12 cellular contexts compared by ENCODE assay signal in the genomic region with DNA sequence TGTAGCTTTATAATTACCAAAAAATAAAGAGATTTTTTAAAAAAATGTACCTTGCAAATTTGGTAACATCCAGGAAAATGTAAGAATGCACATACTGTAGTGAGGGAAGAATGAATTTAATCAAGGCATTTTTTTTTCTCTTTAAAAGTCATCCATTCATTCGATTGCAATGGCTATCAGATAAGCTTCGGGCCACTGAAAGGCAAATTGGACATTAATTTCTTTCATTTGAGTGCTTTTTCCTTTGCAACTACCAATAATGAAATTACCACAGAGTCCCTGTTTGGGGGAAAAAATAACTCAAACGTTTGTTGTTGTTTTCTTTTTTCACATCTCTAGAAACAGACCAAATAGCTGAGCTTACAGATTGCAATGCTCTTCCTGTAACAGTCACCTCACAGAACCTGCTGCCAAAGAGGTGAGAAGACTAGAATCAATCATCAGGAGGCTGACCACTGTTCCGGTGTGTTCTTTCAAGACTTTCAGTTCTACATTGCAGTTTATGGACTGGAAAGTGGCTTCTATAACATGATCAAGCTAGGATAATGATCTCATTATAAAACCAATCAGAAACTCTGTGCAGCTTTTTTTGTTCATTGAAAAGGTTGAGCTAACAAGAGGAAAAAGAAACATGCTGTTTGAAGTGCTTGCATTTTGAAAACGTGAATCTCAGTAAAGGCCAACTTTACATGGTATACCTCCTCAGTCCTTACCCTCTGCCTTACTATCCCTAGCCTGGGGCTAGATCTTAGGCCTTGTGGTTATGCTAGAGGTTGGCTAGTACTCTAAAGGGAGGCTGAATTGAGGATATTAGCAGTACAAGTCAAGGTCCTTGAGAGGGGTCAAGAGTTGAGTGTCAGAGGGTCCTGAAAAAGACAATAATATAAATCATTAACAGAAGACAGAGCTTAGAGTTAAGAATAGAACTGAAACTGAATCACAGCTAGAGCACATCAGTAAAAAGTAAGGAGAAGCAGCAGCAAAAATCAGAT.
A peak's percentile ranks its signal among the peaks of the same experiment; 100 is the strongest.
DNase-seq lines count a peak whose midpoint lies in the region; ATAC-seq and TF ChIP-seq lines count a peak whose summit lies in the region.
"Had no signal": no experiment of that assay in that cellular context is flagged by ENCODE, and none has a peak within 500 bp of the region (broad histone marks: within the 10 kb centered on the region; RNA-seq: fewer than 3 reads in every experiment).

No MANE protein-coding gene starts in this region.

- H3K36me3 ChIP-seq in SK-N-SH (replicated peaks in 1 of 2; ENCODE audit: control insufficient read depth in 1 of 2, insufficient read depth in 2 of 2, low read length in 1 of 2): no peaks in the 10 kb centered on the region
- no peaks in the 10 kb centered on the region for H3K36me3 ChIP-seq in PC-3 (ENCODE audit: low read depth, low read length)
- H3K36me3 ChIP-seq: BLaER1 had no signal

- no peaks in the 10 kb centered on the region for H3K9me3 ChIP-seq in SK-N-SH
- no peaks in the 10 kb centered on the region for H3K9me3 ChIP-seq in PC-3 (ENCODE audit: low read length)
- H3K9me3 ChIP-seq: BLaER1 had no signal

- TF ChIP-seq RAD21 in SK-N-SH (IDR thresholded peaks at IDR 0.05; ENCODE audit: low read length): no peak

- H3K9ac ChIP-seq in SK-N-SH: no peak overlapping the region
- H3K9ac ChIP-seq in PC-3 (ENCODE audit: low read length): no peak overlapping the region
- H3K9ac ChIP-seq: BLaER1 had no signal

- no TSS peak for BruUV-seq in PC-3 (replicated peaks; lab: Mats Ljungman, UMichigan)

- H2AFZ ChIP-seq in SK-N-SH (ENCODE audit: low read depth): no peak overlapping the region
- no peak overlapping the region for H2AFZ ChIP-seq in PC-3 (ENCODE audit: low read length)

- peaks cover 0 to 30% of the 10 kb centered on the region in 2 experiments; a peak in 2 of 4 replicates for H3K4me1 ChIP-seq in SK-N-SH (ENCODE audit: control insufficient read depth in 1 of 2, insufficient read depth in 2 of 2, low read depth in 1 of 2, low read length in 1 of 2)
- no peaks in the 10 kb centered on the region for H3K4me1 ChIP-seq in PC-3 (ENCODE audit: insufficient read depth, low read length)
- H3K4me1 ChIP-seq: BLaER1, foreskin keratinocyte had no signal

- H3K9me2 ChIP-seq in SK-N-SH (no peaks in the 10 kb centered on the region), PC-3 (replicated peaks; ENCODE audit: low read length) (no peaks in the 10 kb centered on the region)

- TF ChIP-seq CTCF in SK-N-SH (IDR thresholded peaks at IDR 0.05): no peak
- no peak for TF ChIP-seq CTCF in PC-3 (conservative IDR thresholded peaks at IDR 0.05; ENCODE audit: low read depth, low read length)

- DNase-seq in SK-N-SH: no peak
- DNase-seq in globus pallidus (ENCODE audit: low spot score): no peak
- DNase-seq in SK-N-DZ (ENCODE audit: low spot score): no peak
- no peak for DNase-seq in PC-3
- DNase-seq in stimulated activated CD4-positive, alpha-beta T cell treated with anti-CD3 and anti-CD28 coated beads, Interleukin-12 subunit alpha, Interleukin-12 subunit beta, amount 100 ng/mL, for 4 hours: no peak
- DNase-seq: activated CD4-positive, alpha-beta T cell treated with anti-CD3 and anti-CD28 coated beads, Interleukin-2, amount 50 U/mL, for 1 hour; foreskin keratinocyte had no signal

- H3K4me3 ChIP-seq in SK-N-SH (ENCODE audit: low read depth in 2 of 2, low read length in 1 of 2): no peak overlapping the region
- no peak overlapping the region for H3K4me3 ChIP-seq in PC-3 (ENCODE audit: low read length)
- H3K4me3 ChIP-seq: BLaER1 had no signal

- ATAC-seq in GM18858 (IDR thresholded peaks at IDR 0.05; ENCODE audit: unreplicated experiment) (peak; percentile 91), GM21515 (IDR thresholded peaks at IDR 0.05; ENCODE audit: unreplicated experiment) (peak; percentile 91), HG03060 (IDR thresholded peaks at IDR 0.05; ENCODE audit: low read depth, unreplicated experiment) (peak; percentile 85), PC-3 (no peak)
- ATAC-seq: foreskin keratinocyte, left lobe of liver had no signal

- H3K27ac ChIP-seq in SK-N-SH (ENCODE audit: low read depth in 2 of 2, low read length in 1 of 2) (peak overlapping the region in 1 of 2 experiments; percentile 67; a peak in 1 of 4 replicates), PC-3 (ENCODE audit: low read length) (no peak overlapping the region)
- H3K27ac ChIP-seq: BLaER1, foreskin keratinocyte had no signal

- CTCF ChIA-PET in SK-N-SH (lab: Yijun Ruan, JAX) (interaction anchor here (1.0 to 2.5 kb wide), 4 partner anchors 8 to 111 kb away, joined by 3 to 13 read pairs (median 3); no protein-coding TSS in a partner anchor), PC-3 (lab: Charles Lee) (interaction anchor here (0.6 kb wide), 1 partner anchor 46 kb away, joined by 3 read pairs; no protein-coding TSS in a partner anchor)

- intact Hi-C loops in PC-3 (cut with micrococcal nuclease): no loop called here

- no peaks in the 10 kb centered on the region for H3K27me3 ChIP-seq in SK-N-SH (ENCODE audit: insufficient read depth)
- H3K27me3 ChIP-seq in PC-3 (ENCODE audit: low read length): no peaks in the 10 kb centered on the region
- H3K27me3 ChIP-seq: BLaER1, foreskin keratinocyte had no signal

- peak in 1 of 2 experiments; percentile 64; a peak in 1 of 4 replicates for TF ChIP-seq EP300 in SK-N-SH (IDR thresholded peaks at IDR 0.05; ENCODE audit: borderline replicate concordance in 1 of 2, low read depth in 1 of 2, low read length in 1 of 2)

- H3K4me2 ChIP-seq in SK-N-SH (no peak overlapping the region), PC-3 (ENCODE audit: low read length) (no peak overlapping the region)
- H3K4me2 ChIP-seq: BLaER1 had no signal

- 19% methylated on average over 5 of the region's 5 CpGs for WGBS in SK-N-SH (ENCODE audit: low lambda C conversion rate)

- H3K79me2 ChIP-seq in SK-N-SH (ENCODE audit: insufficient read depth): no peaks in the 10 kb centered on the region
- no peaks in the 10 kb centered on the region for H3K79me2 ChIP-seq in PC-3 (ENCODE audit: low read length)

- POLR2A ChIA-PET in SK-N-SH (lab: Yijun Ruan, JAX) (no interaction called here), PC-3 (lab: Charles Lee; ENCODE audit: unreplicated experiment) (no interaction called here)

- H4K20me1 ChIP-seq in SK-N-SH (ENCODE audit: insufficient read depth) (no peaks in the 10 kb centered on the region), PC-3 (ENCODE audit: low read length) (no peaks in the 10 kb centered on the region)
- H4K20me1 ChIP-seq: BLaER1 had no signal

- no peaks in the 10 kb centered on the region for H3F3A ChIP-seq in SK-N-SH (replicated peaks; ENCODE audit: insufficient read depth)
- H3F3A ChIP-seq in PC-3 (ENCODE audit: low read length, unreplicated experiment): no peaks in the 10 kb centered on the region

TF ChIP-seq in SK-N-SH, 30 proteins besides CTCF, POLR2A, EP300 and RAD21 (continues in another document):
- TF ChIP-seq GATA2 (CRISPR knock-in tag; IDR thresholded peaks at IDR 0.05) (peak; percentile 44; the same call in 1 of the 2 replicates), JUND (IDR thresholded peaks at IDR 0.05) (no peak), RFX5 (IDR thresholded peaks at IDR 0.05; ENCODE audit: low read length) (no peak), FOSL2 (IDR thresholded peaks at IDR 0.05; ENCODE audit: borderline replicate concordance, low read depth) (no peak), GABPA (IDR thresholded peaks at IDR 0.05; ENCODE audit: low read depth) (no peak), RCOR1 (IDR thresholded peaks at IDR 0.05; ENCODE audit: low read length) (peak; percentile 4; the same call in 1 of the 2 replicates), MEF2A (IDR thresholded peaks at IDR 0.05; ENCODE audit: borderline replicate concordance, low read depth) (no peak), TEAD4 (IDR thresholded peaks at IDR 0.05; ENCODE audit: borderline replicate concordance, insufficient read depth) (no peak), POLR2AphosphoS5 (IDR thresholded peaks at IDR 0.05; ENCODE audit: low read depth, low read length) (no peak)
- TF ChIP-seq, protein P1, sequence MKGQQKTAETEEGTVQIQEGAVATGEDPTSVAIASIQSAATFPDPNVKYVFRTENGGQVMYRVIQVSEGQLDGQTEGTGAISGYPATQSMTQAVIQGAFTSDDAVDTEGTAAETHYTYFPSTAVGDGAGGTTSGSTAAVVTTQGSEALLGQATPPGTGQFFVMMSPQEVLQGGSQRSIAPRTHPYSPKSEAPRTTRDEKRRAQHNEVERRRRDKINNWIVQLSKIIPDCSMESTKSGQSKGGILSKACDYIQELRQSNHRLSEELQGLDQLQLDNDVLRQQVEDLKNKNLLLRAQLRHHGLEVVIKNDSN (IDR thresholded peaks at IDR 0.05; ENCODE audit: borderline replicate concordance, low read depth): no peak
- TF ChIP-seq, protein P2, sequence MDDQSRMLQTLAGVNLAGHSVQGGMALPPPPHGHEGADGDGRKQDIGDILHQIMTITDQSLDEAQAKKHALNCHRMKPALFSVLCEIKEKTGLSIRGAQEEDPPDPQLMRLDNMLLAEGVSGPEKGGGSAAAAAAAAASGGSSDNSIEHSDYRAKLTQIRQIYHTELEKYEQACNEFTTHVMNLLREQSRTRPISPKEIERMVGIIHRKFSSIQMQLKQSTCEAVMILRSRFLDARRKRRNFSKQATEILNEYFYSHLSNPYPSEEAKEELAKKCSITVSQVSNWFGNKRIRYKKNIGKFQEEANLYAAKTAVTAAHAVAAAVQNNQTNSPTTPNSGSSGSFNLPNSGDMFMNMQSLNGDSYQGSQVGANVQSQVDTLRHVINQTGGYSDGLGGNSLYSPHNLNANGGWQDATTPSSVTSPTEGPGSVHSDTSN (IDR thresholded peaks at IDR 0.05): no peak
- TF ChIP-seq, protein P3, sequence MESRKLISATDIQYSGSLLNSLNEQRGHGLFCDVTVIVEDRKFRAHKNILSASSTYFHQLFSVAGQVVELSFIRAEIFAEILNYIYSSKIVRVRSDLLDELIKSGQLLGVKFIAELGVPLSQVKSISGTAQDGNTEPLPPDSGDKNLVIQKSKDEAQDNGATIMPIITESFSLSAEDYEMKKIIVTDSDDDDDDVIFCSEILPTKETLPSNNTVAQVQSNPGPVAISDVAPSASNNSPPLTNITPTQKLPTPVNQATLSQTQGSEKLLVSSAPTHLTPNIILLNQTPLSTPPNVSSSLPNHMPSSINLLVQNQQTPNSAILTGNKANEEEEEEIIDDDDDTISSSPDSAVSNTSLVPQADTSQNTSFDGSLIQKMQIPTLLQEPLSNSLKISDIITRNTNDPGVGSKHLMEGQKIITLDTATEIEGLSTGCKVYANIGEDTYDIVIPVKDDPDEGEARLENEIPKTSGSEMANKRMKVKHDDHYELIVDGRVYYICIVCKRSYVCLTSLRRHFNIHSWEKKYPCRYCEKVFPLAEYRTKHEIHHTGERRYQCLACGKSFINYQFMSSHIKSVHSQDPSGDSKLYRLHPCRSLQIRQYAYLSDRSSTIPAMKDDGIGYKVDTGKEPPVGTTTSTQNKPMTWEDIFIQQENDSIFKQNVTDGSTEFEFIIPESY (IDR thresholded peaks at IDR 0.05; ENCODE audit: borderline replicate concordance, low read depth): no peak
